Comparison of ENCODE assay signal across 7 cellular contexts in the genomic region with DNA sequence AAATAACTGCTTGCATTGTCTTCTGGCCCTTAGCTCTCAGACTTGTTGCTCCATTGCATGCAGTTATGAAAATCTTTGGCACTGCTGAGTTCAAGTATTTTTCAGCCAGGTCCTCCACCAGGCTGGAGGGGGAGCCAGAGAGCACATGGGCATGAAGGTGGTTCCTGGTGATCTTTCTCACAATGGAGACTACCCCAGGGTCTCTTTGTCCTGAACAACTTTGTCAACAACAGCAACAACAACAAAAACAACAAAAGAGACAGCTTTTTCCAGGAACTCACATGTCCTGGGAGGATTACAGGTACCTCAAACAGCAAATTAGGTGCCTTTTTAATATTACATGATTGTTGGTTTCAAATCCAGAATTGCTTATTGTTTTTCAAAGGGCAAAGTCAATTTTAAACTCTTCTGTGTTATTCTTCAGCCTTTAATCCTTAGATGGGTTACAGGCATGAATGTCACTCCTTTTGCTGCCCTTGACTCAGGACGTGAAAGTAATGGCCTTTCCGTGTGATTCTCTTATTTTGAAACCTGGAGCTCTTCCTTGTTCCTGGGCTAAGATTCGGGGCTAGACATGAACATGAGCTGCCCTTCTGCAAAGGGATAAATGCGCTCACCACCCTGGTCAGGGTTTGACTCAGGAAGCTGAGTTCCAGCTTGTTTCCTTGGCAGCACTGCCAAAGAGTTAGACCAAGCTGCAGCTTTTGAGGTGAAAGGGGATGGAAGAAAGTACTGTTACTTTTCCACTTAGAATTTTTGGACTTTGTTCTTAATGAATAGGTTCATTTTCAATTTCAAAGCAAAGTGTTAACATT. TPM values are rescaled to one million over a fixed set of nuclear protein-coding genes. Genes with fewer than 3 reads are reported as not detected.
DNase-seq lines count a peak whose midpoint lies in the region; ATAC-seq, FAIRE-seq and TF ChIP-seq lines count a peak whose summit lies in the region.

No MANE protein-coding gene starts in this region.

- H3K9me3 ChIP-seq in psoas muscle = no peaks in the 10 kb centered on the region

- DNase-seq in GM13977 (ENCODE audit: low spot score) (peak; percentile 67), NOMO-1 treated with dmso at 0.1 percent for 144 hours (lab: John Stamatoyannopoulos, UW; ENCODE audit: unreplicated experiment) (peak; percentile 72), frontal cortex (ENCODE audit: low spot score in 2 of 2) (peak; percentile 37 to 55), psoas muscle (peak in 1 of 2 donors; percentile 37)
- DNase-seq in activated T-helper 9 cell treated with anti-CD3 and anti-CD28 coated beads, Interleukin-2, amount 50 U/mL, for 16 hours (ENCODE audit: low read depth) = peak; percentile 39

- ATAC-seq in psoas muscle = peak in 3 of 4 donors; percentile 43 to 71 (median 62)
- no peak for ATAC-seq in GM21737 (IDR thresholded peaks at IDR 0.05; ENCODE audit: unreplicated experiment)
- ATAC-seq in GM18517 (IDR thresholded peaks at IDR 0.05; ENCODE audit: unreplicated experiment) = no peak

- intact Hi-C loops in psoas muscle (cut with DNase I) = loop anchor here (5.0 to 10.0 kb wide), 2 partner anchors 186 to 193 kb away; no protein-coding TSS in a partner anchor

- H3K27me3 ChIP-seq in psoas muscle (ENCODE audit: insufficient read depth in 3 of 3, low read length in 2 of 3) = peaks cover 0 to 56% (median 7%) of the 10 kb centered on the region in 3 donors

- FAIRE-seq in frontal cortex (lab: Jason Lieb, UNC) = no peak

- 65 to 82% (median 71%) methylated on average over 4 of the region's 4 CpGs for WGBS in psoas muscle, 3 donors

- TF ChIP-seq CTCF in GM13977 (IDR thresholded peaks at IDR 0.05; ENCODE audit: extremely low read depth, insufficient read depth, missing control alignments) = peak; percentile 83
- TF ChIP-seq CTCF in psoas muscle (IDR thresholded peaks at IDR 0.05) = peak; percentile 49

- peaks cover 14% of the 10 kb centered on the region for H3K4me1 ChIP-seq in psoas muscle

- H3K4me3 ChIP-seq in psoas muscle = peak overlapping the region; percentile 79

- in situ Hi-C loops in GM13977 (cut with MboI; ENCODE audit: low pct_unique_long_range_greater_than_20kb, low sequenced_read_pairs, unreplicated experiment) = no loop called here

- no peaks in the 10 kb centered on the region for H3K36me3 ChIP-seq in psoas muscle (ENCODE audit: insufficient read depth in 1 of 2, low read depth in 1 of 2)

- peak overlapping the region; percentile 52 for H3K27ac ChIP-seq in psoas muscle

RNA-seq across cellular contexts. Expression of a gene that starts 1.8 kb away (rescaled TPM):
- 17.1 TPM for total RNA-seq in frontal cortex
- total RNA-seq in psoas muscle = 10 to 100 TPM; 10.1 to 35.1 (median 28.4) TPM
- 10 to 100 TPM; 15.9 to 19.1 (median 16.5) TPM for polyA plus RNA-seq in psoas muscle

Comparison
In these comparisons a context has a peak if more than half of its experiments do, and no peak if none do; other contexts are left out.
1. ATAC-seq: peak in psoas muscle (3 of 4); none in GM21737 (single experiment) and GM18517 (single experiment).